8 cellular contexts compared by ENCODE assay signal in genomic region chr1:176374967-176375569, GRCh38.
DNase-seq lines count a peak whose midpoint lies in the region; ATAC-seq and TF ChIP-seq lines count a peak whose summit lies in the region.

No MANE protein-coding gene starts in this region.

- no peak overlapping the region for H3K4me2 ChIP-seq in neural progenitor cell

- peak; percentile 93 for ATAC-seq in GM21528 (IDR thresholded peaks at IDR 0.05; ENCODE audit: low FRiP score, unreplicated experiment)

- H4K20me1 ChIP-seq in neural progenitor cell (ENCODE audit: low read depth): no peaks in the 10 kb centered on the region

- no peaks in the 10 kb centered on the region for H3K4me1 Mint-ChIP-seq in activated T-cell treated with anti-CD3 and anti-CD28 coated beads, Interleukin-2, amount 50 U/mL, for 24 hours (ENCODE audit: low read depth)
- no peaks in the 10 kb centered on the region for H3K4me1 Mint-ChIP-seq in neural progenitor cell

- H3K4me3 ChIP-seq in fibroblast of pulmonary artery (replicated peaks; ENCODE audit: low read depth, low read length) (no peak overlapping the region), neural progenitor cell (no peak overlapping the region), thyroid gland (replicated peaks in 1 of 3) (no peak overlapping the region)

- no peak for TF ChIP-seq POLR2A in thyroid gland (IDR thresholded peaks at IDR 0.05)

- H3K36me3 ChIP-seq in neural progenitor cell (no peaks in the 10 kb centered on the region), thyroid gland (no peaks in the 10 kb centered on the region)

- H3K27ac Mint-ChIP-seq in activated T-cell treated with anti-CD3 and anti-CD28 coated beads, Interleukin-2, amount 50 U/mL, for 24 hours: no peak overlapping the region
- H3K27ac Mint-ChIP-seq in neural progenitor cell: no peak overlapping the region

- H2AFZ ChIP-seq in neural progenitor cell (replicated peaks): peak overlapping the region; percentile 98

- intact Hi-C loops in thyroid gland (cut with DNase I): loop anchor here (10.0 kb wide), 1 partner anchor 320 kb away; no protein-coding TSS in a partner anchor

- H3K27me3 Mint-ChIP-seq in activated T-cell treated with anti-CD3 and anti-CD28 coated beads, Interleukin-2, amount 50 U/mL, for 24 hours: peaks cover 7% of the 10 kb centered on the region
- H3K27me3 Mint-ChIP-seq in neural progenitor cell (ENCODE audit: insufficient read depth, low read depth): no peaks in the 10 kb centered on the region

- H3K79me2 ChIP-seq in neural progenitor cell (ENCODE audit: low read depth): no peaks in the 10 kb centered on the region

- H3K9ac ChIP-seq in neural progenitor cell: no peak overlapping the region

- no peaks in the 10 kb centered on the region for H3K9me3 Mint-ChIP-seq in activated T-cell treated with anti-CD3 and anti-CD28 coated beads, Interleukin-2, amount 50 U/mL, for 24 hours
- H3K9me3 Mint-ChIP-seq in neural progenitor cell: no peaks in the 10 kb centered on the region

- TF ChIP-seq CTCF in fibroblast of pulmonary artery (IDR thresholded peaks at IDR 0.05; ENCODE audit: low read length, missing control alignments) (peak; percentile 96), neural progenitor cell (IDR thresholded peaks at IDR 0.05) (peak; percentile 93), thyroid gland (IDR thresholded peaks at IDR 0.05) (peak; percentile 54 to 82 (median 71))

- no peak overlapping the region for H3K27ac ChIP-seq in neural progenitor cell
- no peak overlapping the region for H3K27ac ChIP-seq in thyroid gland

- no peaks in the 10 kb centered on the region for H3K27me3 ChIP-seq in neural progenitor cell
- no peaks in the 10 kb centered on the region for H3K27me3 ChIP-seq in thyroid gland

- WGBS in thyroid gland, 2 donors: 20 to 22% methylated on average over 7 of the region's 7 CpGs

- H3K36me3 Mint-ChIP-seq in activated T-cell treated with anti-CD3 and anti-CD28 coated beads, Interleukin-2, amount 50 U/mL, for 24 hours (ENCODE audit: low read depth): no peaks in the 10 kb centered on the region
- no peaks in the 10 kb centered on the region for H3K36me3 Mint-ChIP-seq in neural progenitor cell

- H3K4me3 Mint-ChIP-seq in activated T-cell treated with anti-CD3 and anti-CD28 coated beads, Interleukin-2, amount 50 U/mL, for 24 hours: no peak overlapping the region
- H3K4me3 Mint-ChIP-seq in neural progenitor cell: no peak overlapping the region

- H3K9me3 ChIP-seq in neural progenitor cell (ENCODE audit: low read depth) (no peaks in the 10 kb centered on the region), thyroid gland (no peaks in the 10 kb centered on the region)

- no peaks in the 10 kb centered on the region for H3F3A ChIP-seq in neural progenitor cell (ENCODE audit: low read depth)

- H3K4me1 ChIP-seq in neural progenitor cell: no peaks in the 10 kb centered on the region
- H3K4me1 ChIP-seq in thyroid gland: no peaks in the 10 kb centered on the region

- DNase-seq in DMS53 (lab: John Stamatoyannopoulos, UW): peak; percentile 85
- peak; percentile 43 for DNase-seq in HuH-7 (ENCODE audit: low spot score)
- peak; percentile 95 for DNase-seq in OCI-M1 (lab: John Stamatoyannopoulos, UW)
- DNase-seq in activated T-cell treated with anti-CD3 and anti-CD28 coated beads, Interleukin-2, amount 50 U/mL, for 24 hours: peak; percentile 63
- DNase-seq in fibroblast of pulmonary artery (ENCODE audit: low read depth): peak; percentile 78
- DNase-seq in neural progenitor cell (ENCODE audit: low spot score): peak; percentile 88
- peak; percentile 77 to 87 for DNase-seq in thyroid gland

Comparison
In these comparisons a context has a peak if more than half of its experiments do, and no peak if none do; other contexts are left out.
1. DNase-seq: peak in every context shown above with its lines; median percentile 95 in OCI-M1; 88 in neural progenitor cell; 85 in DMS53; 82 in thyroid gland; 78 in fibroblast of pulmonary artery; 63 in activated T-cell treated with anti-CD3 and anti-CD28 coated beads, Interleukin-2, amount 50 U/mL, for 24 hours; 43 in HuH-7.